ENCODE assay signal across 16 cellular contexts in genomic region chr9:124504530-124505005, GRCh38. TPM values are rescaled to one million over a fixed set of nuclear protein-coding genes. Genes with fewer than 3 reads are reported as not detected.
DNase-seq lines count a peak whose midpoint lies in the region; ATAC-seq and TF ChIP-seq lines count a peak whose summit lies in the region.
"Had no signal": no experiment of that assay in that cellular context is flagged by ENCODE, and none has a peak within 500 bp of the region (broad histone marks: within the 10 kb centered on the region; RNA-seq: fewer than 3 reads in every experiment).

No MANE protein-coding gene starts in this region.

- H3K4me1 Mint-ChIP-seq in activated T-cell treated with anti-CD3 and anti-CD28 coated beads, Interleukin-2, amount 50 U/mL, for 4 hours (ENCODE audit: low read depth) = peaks cover 5% of the 10 kb centered on the region
- peaks cover 10% of the 10 kb centered on the region for H3K4me1 Mint-ChIP-seq in activated T-cell treated with anti-CD3 and anti-CD28 coated beads, Interleukin-2, amount 50 U/mL, for 24 hours (ENCODE audit: low read depth)

- H3K27ac Mint-ChIP-seq in activated T-cell treated with anti-CD3 and anti-CD28 coated beads, Interleukin-2, amount 50 U/mL, for 24 hours = no peak overlapping the region
- H3K27ac Mint-ChIP-seq: T-helper 2 cell treated with Interferon-gamma antibody and Interleukin-4, amounts not matched to agents 5 μg/mL and 100 μg/mL, for 36 hours had no signal

- H3K36me3 Mint-ChIP-seq in activated T-cell treated with anti-CD3 and anti-CD28 coated beads, Interleukin-2, amount 50 U/mL, for 4 hours (ENCODE audit: insufficient read depth) = no peaks in the 10 kb centered on the region
- H3K36me3 Mint-ChIP-seq in activated T-cell treated with anti-CD3 and anti-CD28 coated beads, Interleukin-2, amount 50 U/mL, for 24 hours (ENCODE audit: low read depth) = no peaks in the 10 kb centered on the region

- H3K27me3 ChIP-seq in RWPE2 (ENCODE audit: insufficient read depth, poor library complexity, severe bottlenecking) (peaks cover 44% of the 10 kb centered on the region), suprapubic skin (peaks cover 67% of the 10 kb centered on the region), dorsolateral prefrontal cortex (peaks cover 4 to 66% (median 52%) of the 10 kb centered on the region in 45 donors)

- H3K27me3 Mint-ChIP-seq in activated T-cell treated with anti-CD3 and anti-CD28 coated beads, Interleukin-2, amount 50 U/mL, for 4 hours (ENCODE audit: low read depth) = peaks cover 39% of the 10 kb centered on the region
- H3K27me3 Mint-ChIP-seq in activated T-cell treated with anti-CD3 and anti-CD28 coated beads, Interleukin-2, amount 50 U/mL, for 24 hours = peaks cover 48% of the 10 kb centered on the region

- no peaks in the 10 kb centered on the region for H3K4me1 ChIP-seq in RWPE2 (ENCODE audit: insufficient read depth, poor library complexity, severe bottlenecking)
- H3K4me1 ChIP-seq in suprapubic skin = peaks cover 22% of the 10 kb centered on the region

- no peaks in the 10 kb centered on the region for H3K9me3 ChIP-seq in RWPE2 (ENCODE audit: severe bottlenecking)
- no peaks in the 10 kb centered on the region for H3K9me3 ChIP-seq in suprapubic skin

- no peak overlapping the region for H3K4me3 Mint-ChIP-seq in activated T-cell treated with anti-CD3 and anti-CD28 coated beads, Interleukin-2, amount 50 U/mL, for 4 hours
- H3K4me3 Mint-ChIP-seq in activated T-cell treated with anti-CD3 and anti-CD28 coated beads, Interleukin-2, amount 50 U/mL, for 24 hours = no peak overlapping the region

- no peaks in the 10 kb centered on the region for H3K9me3 Mint-ChIP-seq in activated T-cell treated with anti-CD3 and anti-CD28 coated beads, Interleukin-2, amount 50 U/mL, for 4 hours
- no peaks in the 10 kb centered on the region for H3K9me3 Mint-ChIP-seq in activated T-cell treated with anti-CD3 and anti-CD28 coated beads, Interleukin-2, amount 50 U/mL, for 24 hours
- H3K9me3 Mint-ChIP-seq: T-helper 2 cell treated with Interferon-gamma antibody and Interleukin-4, amounts not matched to agents 5 μg/mL and 100 μg/mL, for 36 hours had no signal

- H3K27ac ChIP-seq in RWPE2 (ENCODE audit: poor library complexity, severe bottlenecking) = no peak overlapping the region
- no peak overlapping the region for H3K27ac ChIP-seq in suprapubic skin
- H3K27ac ChIP-seq in dorsolateral prefrontal cortex = no peak overlapping the region

- H3K36me3 ChIP-seq in RWPE2 (ENCODE audit: low read depth) (no peaks in the 10 kb centered on the region), suprapubic skin (no peaks in the 10 kb centered on the region)

- peak overlapping the region; percentile 10 for H3K4me3 ChIP-seq in RWPE2 (ENCODE audit: severe bottlenecking)
- peak overlapping the region; percentile 42 for H3K4me3 ChIP-seq in suprapubic skin
- peak overlapping the region in 18 of 59 donors; percentile 4 to 46 (median 20) for H3K4me3 ChIP-seq in dorsolateral prefrontal cortex

- intact Hi-C loops in dorsolateral prefrontal cortex (cut with DNase I) = no loop called here

- TF ChIP-seq CTCF in RWPE2 (IDR thresholded peaks at IDR 0.05; ENCODE audit: poor library complexity, severe bottlenecking) = no peak
- TF ChIP-seq CTCF in suprapubic skin (IDR thresholded peaks at IDR 0.05) = no peak
- no peak for TF ChIP-seq CTCF in dorsolateral prefrontal cortex (IDR thresholded peaks at IDR 0.05 in 54 of 56, conservative IDR thresholded peaks at IDR 0.05 in 2 of 56; ENCODE audit: low read depth in 1 of 56, partially characterized antibody in 56 of 56)

- ATAC-seq in activated T-cell treated with anti-CD3 and anti-CD28 coated beads, Interleukin-2, amount 50 U/mL, for 4 hours = peak; percentile 14 to 32
- no peak for ATAC-seq in RWPE2 (ENCODE audit: low read depth)
- no peak for ATAC-seq in HG02852 (IDR thresholded peaks at IDR 0.05; ENCODE audit: unreplicated experiment)

- DNase-seq in activated T-cell treated with anti-CD3 and anti-CD28 coated beads, Interleukin-2, amount 50 U/mL, for 4 hours = no peak
- DNase-seq in activated T-cell treated with anti-CD3 and anti-CD28 coated beads, Interleukin-2, amount 50 U/mL, for 24 hours = no peak
- no peak for DNase-seq in RWPE2 (ENCODE audit: low spot score)
- DNase-seq in iPS-NIHi11 (ENCODE audit: low spot score) = peak; percentile 63
- no peak for DNase-seq in suprapubic skin (ENCODE audit: low spot score in 2 of 2)
- DNase-seq in dorsolateral prefrontal cortex = no peak
- DNase-seq in NCI-H2171 treated with DMSO at 0.1 percent for 48 hours (lab: John Stamatoyannopoulos, UW) = no peak
- DNase-seq: activated CD4-positive, alpha-beta T cell treated with anti-CD3 and anti-CD28 coated beads, Interleukin-2, amount 50 U/mL, for 1 hour; anterior cingulate cortex; effector CD4-positive, alpha-beta T cell; NCI-H1092 treated with DMSO at 0.1 percent for 48 hours; NCI-H510A had no signal

- TF ChIP-seq POLR2A in suprapubic skin (IDR thresholded peaks at IDR 0.05) = no peak

- WGBS in suprapubic skin = no CpG with 5 or more reads among the region's 81 CpGs

- no peak for TF ChIP-seq EP300 in suprapubic skin (IDR thresholded peaks at IDR 0.05)

RNA-seq across cellular contexts. Expression of gene NR5A1, which starts 2.6 kb away (rescaled TPM):
- under 1 TPM; 0.08 to 0.16 (median 0.15) TPM for total RNA-seq in activated T-cell treated with anti-CD3 and anti-CD28 coated beads, Interleukin-2, amount 50 U/mL, for 4 hours
- not detected for total RNA-seq in suprapubic skin
- under 1 TPM in 16 of 120 experiments, not detected in 104; 0.14 to 0.97 (median 0.28) TPM for total RNA-seq in dorsolateral prefrontal cortex
- total RNA-seq: frontal cortex, RPMI7951 had no signal

RNA-seq across cellular contexts. Expression of gene ADGRD2, which starts 54.3 kb away (rescaled TPM):
- total RNA-seq in activated T-cell treated with anti-CD3 and anti-CD28 coated beads, Interleukin-2, amount 50 U/mL, for 4 hours = not detected
- 1 to 10 TPM in 1 of 4 donors, under 1 TPM in 1, not detected in 2; 0.31 to 7.7 TPM for total RNA-seq in suprapubic skin
- under 1 TPM in 1 of 120 experiments, not detected in 119; 0.38 TPM for total RNA-seq in dorsolateral prefrontal cortex
- total RNA-seq: frontal cortex, RPMI7951 had no signal

Comparison
In these comparisons a context has a peak if more than half of its experiments do, and no peak if none do; other contexts are left out.
1. ATAC-seq: peak in activated T-cell treated with anti-CD3 and anti-CD28 coated beads, Interleukin-2, amount 50 U/mL, for 4 hours (2 of 2); none in RWPE2 (single experiment) and HG02852 (single experiment).